ENCODE assay signal across 23 cellular contexts in the genomic region with DNA sequence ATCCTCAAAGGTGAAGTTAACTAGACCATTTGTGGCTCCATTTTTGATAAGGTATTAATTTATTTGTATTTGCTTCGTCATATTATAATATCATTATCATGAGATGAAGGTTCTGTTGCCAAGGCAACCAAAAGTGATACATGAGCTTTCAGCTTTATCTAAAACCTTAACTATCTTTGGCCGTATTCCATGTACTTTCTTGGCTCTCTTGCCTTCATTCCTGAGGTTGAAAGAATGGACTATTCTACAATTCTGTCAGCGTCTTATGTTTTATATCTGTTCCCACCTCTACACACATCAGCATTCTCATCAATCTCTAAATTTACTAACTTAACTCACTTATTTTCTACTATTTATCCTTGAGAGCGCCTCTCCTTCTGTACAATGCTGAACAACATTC.
DNase-seq lines count a peak whose midpoint lies in the region; ATAC-seq, FAIRE-seq and TF ChIP-seq lines count a peak whose summit lies in the region.
"Had no signal": no experiment of that assay in that cellular context is flagged by ENCODE, and none has a peak within 500 bp of the region (broad histone marks: within the 10 kb centered on the region; RNA-seq: fewer than 3 reads in every experiment).

No MANE protein-coding gene starts in this region.

- H3K36me3 ChIP-seq in K562 (ENCODE audit: control insufficient read depth, insufficient read depth, low read length), result no peaks in the 10 kb centered on the region
- H3K36me3 ChIP-seq: BLaER1, MG63 had no signal

- TF ChIP-seq RAD21 in K562 (CRISPR knock-in tag; conservative IDR thresholded peaks at IDR 0.05 in 1 of 2, IDR thresholded peaks at IDR 0.05 in 1 of 2), result no peak

- no peak overlapping the region for H3K27ac ChIP-seq in K562 (ENCODE audit: extremely low read depth, low read depth, low read length)
- H3K27ac ChIP-seq: BLaER1, HL-60 had no signal

- no peak overlapping the region for H2AFZ ChIP-seq in K562 (ENCODE audit: low read depth, low read length)

- H3K9ac ChIP-seq in K562 (ENCODE audit: insufficient read depth in 1 of 2, low read depth in 2 of 2, low read length in 2 of 2), result no peak overlapping the region
- H3K9ac ChIP-seq: BLaER1 had no signal

- no peaks in the 10 kb centered on the region for H3K9me1 ChIP-seq in K562 (ENCODE audit: control insufficient read depth, insufficient read depth, low read length)

- no peaks in the 10 kb centered on the region for H4K20me1 ChIP-seq in K562 (replicated peaks; ENCODE audit: control insufficient read depth, insufficient read depth, low read length)
- H4K20me1 ChIP-seq: BLaER1 had no signal

- peaks cover 0 to 4% of the 10 kb centered on the region in 2 experiments; a peak in 1 of 5 replicates for H3K27me3 ChIP-seq in K562 (ENCODE audit: control insufficient read depth in 2 of 2, insufficient read depth in 2 of 2, low read length in 2 of 2)
- H3K27me3 ChIP-seq: BLaER1, MG63 had no signal

- TF ChIP-seq CTCF in K562 (IDR thresholded peaks at IDR 0.05 in 2 of 3, conservative IDR thresholded peaks at IDR 0.05 in 1 of 3; ENCODE audit: insufficient read depth in 2 of 3, low read depth in 1 of 3, low read length in 3 of 3), result no peak

- no peaks in the 10 kb centered on the region for H3K4me1 ChIP-seq in K562 (replicated peaks in 1 of 2; ENCODE audit: control insufficient read depth in 2 of 2, insufficient read depth in 2 of 2, low read length in 2 of 2)
- H3K4me1 ChIP-seq: BLaER1 had no signal

- no peaks in the 10 kb centered on the region for H3K79me2 ChIP-seq in K562 (ENCODE audit: control insufficient read depth, insufficient read depth, low read length)

- in situ Hi-C loops in K562 (cut with MboI), result no loop called here

- intact Hi-C loops in K562 (cut with micrococcal nuclease), result no loop called here

- no peak for TF ChIP-seq EP300 in K562 (IDR thresholded peaks at IDR 0.05; ENCODE audit: low read length)

- POLR2A ChIA-PET in K562 (lab: Yijun Ruan, JAX), result no interaction called here

- FAIRE-seq in K562 (lab: Jason Lieb, UNC), result no peak

- H3K4me3 ChIP-seq in K562, result no peak overlapping the region
- H3K4me3 ChIP-seq: BLaER1, MG63 had no signal

- H3K9me3 ChIP-seq in K562 (replicated peaks; ENCODE audit: control insufficient read depth, insufficient read depth, low read depth, low read length), result no peaks in the 10 kb centered on the region
- H3K9me3 ChIP-seq: BLaER1, MG63 had no signal

- ATAC-seq in K562 (no peak), GM21390 (IDR thresholded peaks at IDR 0.05; ENCODE audit: unreplicated experiment) (no peak), GM19455 (IDR thresholded peaks at IDR 0.05; ENCODE audit: unreplicated experiment) (no peak)
- ATAC-seq: PC-3 had no signal

- TF ChIP-seq POLR2A in K562 (conservative IDR thresholded peaks at IDR 0.05), result no peak

- peak; percentile 45 for DNase-seq in A172 (ENCODE audit: low spot score)
- peak; percentile 93 for DNase-seq in NCI-H226
- DNase-seq in K562 (ENCODE audit: extremely low read depth in 1 of 4, low spot score in 3 of 4), result no peak
- DNase-seq in iris pigment epithelial cell (ENCODE audit: low read depth), result peak; percentile 47
- no peak for DNase-seq in NCI-H146 treated with DMSO at 0.1 percent for 48 hours (lab: John Stamatoyannopoulos, UW; ENCODE audit: unreplicated experiment)
- DNase-seq in GM19240 (ENCODE audit: insufficient read length, low spot score), result no peak
- DNase-seq: CD4-positive, alpha-beta memory T cell; DMS53; H9; Karpas-422; MG63; NCI-H1048; NCI-H1436; NCI-H2029 treated with DMSO at 0.1 percent for 48 hours; NCI-H345; NCI-H526; PC-3; RPMI8226; SHP77 treated with DMSO at 0.1 percent for 48 hours had no signal

- WGBS in K562 (ENCODE audit: insufficient coverage, low coverage, missing lambda C conversion rate), result 0% methylated on average over 4 of the region's 4 CpGs

- no TSS peak for BruUV-seq in K562 (replicated peaks; lab: Mats Ljungman, UMichigan)

- H3K4me2 ChIP-seq in K562 (ENCODE audit: insufficient read depth, low read length), result no peak overlapping the region
- H3K4me2 ChIP-seq: BLaER1 had no signal

- CTCF ChIA-PET in K562 (lab: Yijun Ruan, JAX; ENCODE audit: low intra/inter-chr PET ratio), result no interaction called here

TF ChIP-seq in K562, 482 proteins besides CTCF, POLR2A, EP300 and RAD21:
- TF ChIP-seq L3MBTL2 (IDR thresholded peaks at IDR 0.05) (no peak), RFX1 (IDR thresholded peaks at IDR 0.05) (peak; percentile 40; the same call in 1 of the 2 replicates)

Comparison
In these comparisons a context has a peak if more than half of its experiments do, and no peak if none do; other contexts are left out.
1. DNase-seq: peak in A172 (single experiment), NCI-H226 (single experiment) and iris pigment epithelial cell (single experiment); none in K562 (0 of 4), NCI-H146 treated with DMSO at 0.1 percent for 48 hours (single experiment) and GM19240 (single experiment).